18 cellular contexts compared by ENCODE assay signal in the genomic region with DNA sequence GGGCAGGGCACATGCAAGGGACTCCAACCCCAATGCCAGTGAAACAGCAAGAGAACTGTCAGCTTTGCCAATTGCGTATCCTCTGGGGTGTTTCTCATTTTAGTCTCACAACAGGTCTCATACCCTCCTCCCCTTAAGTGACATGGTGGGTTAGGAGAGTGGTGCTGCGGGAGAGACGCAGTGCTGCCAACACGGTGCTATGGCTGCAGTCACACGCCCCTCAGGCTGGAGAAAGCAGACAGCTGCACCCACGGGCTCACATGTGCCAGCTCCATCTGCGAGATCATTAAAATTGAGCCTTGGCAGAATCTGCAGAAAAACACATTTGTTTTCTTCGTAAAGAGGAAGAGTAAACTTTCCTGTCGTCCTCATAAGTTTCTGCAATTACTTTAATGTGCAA.
DNase-seq lines count a peak whose midpoint lies in the region; ATAC-seq and TF ChIP-seq lines count a peak whose summit lies in the region.
"Had no signal": no experiment of that assay in that cellular context is flagged by ENCODE, and none has a peak within 500 bp of the region (broad histone marks: within the 10 kb centered on the region; RNA-seq: fewer than 3 reads in every experiment).

No MANE protein-coding gene starts in this region.

- H2AFZ ChIP-seq in GM23338 = peak overlapping the region; percentile 10; the same call in 1 of the 2 replicates

- H3K9me3 Mint-ChIP-seq in GM23338 = no peaks in the 10 kb centered on the region; the same call in 2 of the 3 replicates

- H3K4me3 ChIP-seq in GM23338 = no peak overlapping the region
- H3K4me3 ChIP-seq in RWPE2 (ENCODE audit: severe bottlenecking) = no peak overlapping the region
- no peak overlapping the region for H3K4me3 ChIP-seq in lower leg skin (ENCODE audit: low read depth, poor library complexity, severe bottlenecking)
- H3K4me3 ChIP-seq in gastroesophageal sphincter = no peak overlapping the region
- no peak overlapping the region for H3K4me3 ChIP-seq in stomach
- H3K4me3 ChIP-seq: A549, SK-N-MC had no signal

- H3K36me3 Mint-ChIP-seq in GM23338 (ENCODE audit: low read depth) = no peaks in the 10 kb centered on the region
- H3K36me3 Mint-ChIP-seq: CD4-positive, CD25-positive, alpha-beta regulatory T cell had no signal

- no peaks in the 10 kb centered on the region for H3K9me2 ChIP-seq in GM23338 (ENCODE audit: insufficient read depth)

- peaks cover 2% of the 10 kb centered on the region for H3K27me3 Mint-ChIP-seq in GM23338 (ENCODE audit: insufficient read depth, low read depth, poor library complexity)

- ATAC-seq in GM23338 = no peak
- ATAC-seq in RWPE2 (ENCODE audit: low read depth) = no peak
- ATAC-seq in gastroesophageal sphincter = no peak
- ATAC-seq: A549 had no signal

- no peak for TF ChIP-seq CTCF in GM23338 (conservative IDR thresholded peaks at IDR 0.05; ENCODE audit: low read depth in 2 of 2)
- no peak for TF ChIP-seq CTCF in RWPE2 (IDR thresholded peaks at IDR 0.05; ENCODE audit: poor library complexity, severe bottlenecking)
- no peak for TF ChIP-seq CTCF in lower leg skin (IDR thresholded peaks at IDR 0.05)
- TF ChIP-seq CTCF in gastroesophageal sphincter (IDR thresholded peaks at IDR 0.05) = no peak
- no peak for TF ChIP-seq CTCF in stomach (IDR thresholded peaks at IDR 0.05)

- TF ChIP-seq EP300 in gastroesophageal sphincter (IDR thresholded peaks at IDR 0.05) = no peak
- no peak for TF ChIP-seq EP300 in stomach (IDR thresholded peaks at IDR 0.05)

- TF ChIP-seq POLR2A in lower leg skin (IDR thresholded peaks at IDR 0.05) = no peak
- no peak for TF ChIP-seq POLR2A in gastroesophageal sphincter (IDR thresholded peaks at IDR 0.05)
- no peak for TF ChIP-seq POLR2A in stomach (IDR thresholded peaks at IDR 0.05)

- no peak overlapping the region for H3K4me2 ChIP-seq in GM23338
- H3K4me2 ChIP-seq: A549, KMS-11 had no signal

- H3K36me3 ChIP-seq in GM23338 (ENCODE audit: insufficient read depth) = no peaks in the 10 kb centered on the region
- no peaks in the 10 kb centered on the region for H3K36me3 ChIP-seq in RWPE2 (ENCODE audit: low read depth)
- no peaks in the 10 kb centered on the region for H3K36me3 ChIP-seq in gastroesophageal sphincter
- H3K36me3 ChIP-seq in stomach = no peaks in the 10 kb centered on the region

- H3K9me3 ChIP-seq in RWPE2 (ENCODE audit: severe bottlenecking) (peaks cover 15% of the 10 kb centered on the region), gastroesophageal sphincter (peaks cover 0 to 20% (median 0%) of the 10 kb centered on the region in 3 donors), stomach (peaks cover 0 to 15% (median 7%) of the 10 kb centered on the region in 4 donors)

- H3K4me3 Mint-ChIP-seq in GM23338 = no peak overlapping the region
- H3K4me3 Mint-ChIP-seq: CD4-positive, CD25-positive, alpha-beta regulatory T cell had no signal

- WGBS in lower leg skin, 2 donors = 29 to 43% methylated on average over 9 of the region's 9 CpGs
- WGBS in gastroesophageal sphincter (ENCODE audit: low coverage in 1 of 2), 2 donors = 70 to 82% methylated on average over 6 of the region's 9 CpGs
- WGBS in stomach, 5 donors = 73 to 79% (median 78%) methylated on average over 9 of the region's 9 CpGs

- H3K27ac ChIP-seq in GM23338 (ENCODE audit: low read depth) (no peak overlapping the region), RWPE2 (ENCODE audit: poor library complexity, severe bottlenecking) (peak overlapping the region; percentile 96), gastroesophageal sphincter (no peak overlapping the region), stomach (no peak overlapping the region)
- H3K27ac ChIP-seq: KMS-11, SK-N-MC had no signal

- no peaks in the 10 kb centered on the region for H3F3A ChIP-seq in GM23338 (replicated peaks; ENCODE audit: low read depth)

- no peaks in the 10 kb centered on the region for H3K79me2 ChIP-seq in GM23338 (replicated peaks; ENCODE audit: insufficient read depth)

- no peak overlapping the region for H3K27ac Mint-ChIP-seq in GM23338
- H3K27ac Mint-ChIP-seq: CD4-positive, CD25-positive, alpha-beta regulatory T cell had no signal

- H3K27me3 ChIP-seq in GM23338 (ENCODE audit: insufficient read depth) (no peaks in the 10 kb centered on the region), RWPE2 (ENCODE audit: insufficient read depth, poor library complexity, severe bottlenecking) (no peaks in the 10 kb centered on the region), gastroesophageal sphincter (no peaks in the 10 kb centered on the region), stomach (peaks cover 0 to 5% (median 0%) of the 10 kb centered on the region in 3 donors)

- no peaks in the 10 kb centered on the region for H3K4me1 ChIP-seq in GM23338 (ENCODE audit: insufficient read depth)
- H3K4me1 ChIP-seq in RWPE2 (ENCODE audit: insufficient read depth, poor library complexity, severe bottlenecking) = peaks cover 41% of the 10 kb centered on the region
- peaks cover 0 to 8% (median 3%) of the 10 kb centered on the region in 3 donors for H3K4me1 ChIP-seq in gastroesophageal sphincter
- no peaks in the 10 kb centered on the region for H3K4me1 ChIP-seq in stomach

- intact Hi-C loops in lower leg skin (cut with DNase I; ENCODE audit: low total_unique reads) (no loop called here), stomach (cut with DNase I; ENCODE audit: low total_unique reads) (no loop called here)

- no peaks in the 10 kb centered on the region for H4K20me1 ChIP-seq in GM23338 (replicated peaks; ENCODE audit: insufficient read depth)

- no peaks in the 10 kb centered on the region for H3K4me1 Mint-ChIP-seq in GM23338
- H3K4me1 Mint-ChIP-seq: CD4-positive, CD25-positive, alpha-beta regulatory T cell had no signal

- DNase-seq in Ammon's horn (ENCODE audit: low spot score) = peak; percentile 24
- DNase-seq in GM23338 (ENCODE audit: low spot score) = no peak
- DNase-seq in RWPE2 (ENCODE audit: low spot score) = no peak
- DNase-seq in lower leg skin (ENCODE audit: low spot score in 2 of 2) = peak; percentile 9 to 56
- no peak for DNase-seq in stomach
- DNase-seq in central memory CD4-positive, alpha-beta T cell = no peak
- no peak for DNase-seq in KG1 (lab: John Stamatoyannopoulos, UW)
- DNase-seq: CD4-positive, CD25-positive, alpha-beta regulatory T cell; DND-41; GDM1; NCI-H1105 treated with DMSO at 0.1 percent for 48 hours; NCI-H2029; NCI-H524 treated with DMSO at 0.1 percent for 48 hours; NK-92 treated with Interleukin-12 subunit alpha and Interleukin-12 subunit beta, amount 100 ng/mL, for 24 hours had no signal

TF ChIP-seq in GM23338, 12 proteins besides CTCF, POLR2A, EP300 and RAD21:
- TF ChIP-seq JUNB (IDR thresholded peaks at IDR 0.05; ENCODE audit: unreplicated experiment) (no peak), ZNF114 (CRISPR knock-in tag; IDR thresholded peaks at IDR 0.05) (no peak), STAT1 (IDR thresholded peaks at IDR 0.05; ENCODE audit: unreplicated experiment) (no peak), CREB1 (CRISPR knock-in tag; IDR thresholded peaks at IDR 0.05; ENCODE audit: low read depth) (no peak)
- TF ChIP-seq, protein P1, sequence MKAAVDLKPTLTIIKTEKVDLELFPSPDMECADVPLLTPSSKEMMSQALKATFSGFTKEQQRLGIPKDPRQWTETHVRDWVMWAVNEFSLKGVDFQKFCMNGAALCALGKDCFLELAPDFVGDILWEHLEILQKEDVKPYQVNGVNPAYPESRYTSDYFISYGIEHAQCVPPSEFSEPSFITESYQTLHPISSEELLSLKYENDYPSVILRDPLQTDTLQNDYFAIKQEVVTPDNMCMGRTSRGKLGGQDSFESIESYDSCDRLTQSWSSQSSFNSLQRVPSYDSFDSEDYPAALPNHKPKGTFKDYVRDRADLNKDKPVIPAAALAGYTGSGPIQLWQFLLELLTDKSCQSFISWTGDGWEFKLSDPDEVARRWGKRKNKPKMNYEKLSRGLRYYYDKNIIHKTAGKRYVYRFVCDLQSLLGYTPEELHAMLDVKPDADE (IDR thresholded peaks at IDR 0.05) = no peak

Comparison
In these comparisons a context has a peak if more than half of its experiments do, and no peak if none do; other contexts are left out.
1. DNase-seq: peak in Ammon's horn (single experiment) and lower leg skin (2 of 2); none in GM23338 (single experiment), RWPE2 (single experiment), stomach (single experiment), central memory CD4-positive, alpha-beta T cell (single experiment) and KG1 (single experiment).